ENCODE assay signal across 20 cellular contexts in the genomic region with DNA sequence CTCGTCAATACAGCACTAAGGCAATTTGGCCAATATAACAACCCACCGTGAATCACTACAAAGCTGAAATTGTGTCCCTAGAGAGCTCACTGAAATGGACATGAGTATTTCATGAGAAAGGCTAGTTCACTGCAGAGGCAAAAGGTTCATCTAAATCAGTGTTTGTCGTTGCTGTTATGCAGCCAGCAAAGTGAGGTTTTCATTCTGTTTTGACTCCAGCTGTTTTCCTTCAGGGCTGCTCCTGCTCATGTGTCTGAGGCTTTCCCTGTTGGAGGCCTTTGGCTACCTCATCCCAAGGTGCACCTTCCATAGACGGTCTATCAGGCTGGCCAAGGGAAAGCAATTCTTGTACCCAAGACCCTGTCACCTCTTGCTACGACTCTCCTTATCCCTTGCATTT.
A peak's percentile ranks its signal among the peaks of the same experiment; 100 is the strongest.
DNase-seq lines count a peak whose midpoint lies in the region; FAIRE-seq and TF ChIP-seq lines count a peak whose summit lies in the region.
"Had no signal": no experiment of that assay in that cellular context is flagged by ENCODE, and none has a peak within 500 bp of the region (broad histone marks: within the 10 kb centered on the region; RNA-seq: fewer than 3 reads in every experiment).

No MANE protein-coding gene starts in this region.

- no peak overlapping the region for H3K4me2 ChIP-seq in Karpas-422 (ENCODE audit: low read depth, low read length, poor library complexity, severe bottlenecking)
- H3K4me2 ChIP-seq: BLaER1, GM23338 had no signal

- H3K9me3 ChIP-seq in Karpas-422 (ENCODE audit: low read length) = no peaks in the 10 kb centered on the region

- H3K9me2 ChIP-seq in Karpas-422 (replicated peaks; ENCODE audit: insufficient read depth, low read length) = no peaks in the 10 kb centered on the region

- peaks cover 2% of the 10 kb centered on the region for H3K4me1 ChIP-seq in Karpas-422 (ENCODE audit: low read length)
- H3K4me1 ChIP-seq: BLaER1, Caco-2 had no signal

- no peak overlapping the region for H3K9ac ChIP-seq in Karpas-422 (ENCODE audit: low read length)
- H3K9ac ChIP-seq: BLaER1 had no signal

- no peaks in the 10 kb centered on the region for H3K36me3 ChIP-seq in Karpas-422 (ENCODE audit: insufficient read depth, low read length)
- no peaks in the 10 kb centered on the region for H3K36me3 ChIP-seq in bronchial epithelial cell (ENCODE audit: control insufficient read depth, insufficient read depth, low read length)
- H3K36me3 ChIP-seq: BLaER1 had no signal

- TF ChIP-seq CTCF in bronchial epithelial cell (IDR thresholded peaks at IDR 0.05; ENCODE audit: insufficient read depth, low read length, severe bottlenecking) (no peak), fibroblast of mammary gland (conservative IDR thresholded peaks at IDR 0.05; ENCODE audit: control insufficient read depth, insufficient read depth, low read depth, low read length) (no peak)

- no peaks in the 10 kb centered on the region for H3K79me2 ChIP-seq in Karpas-422 (ENCODE audit: low read length)

- H4K20me1 ChIP-seq in Karpas-422 (ENCODE audit: insufficient read depth, low read depth, low read length) = no peaks in the 10 kb centered on the region
- H4K20me1 ChIP-seq: BLaER1 had no signal

- H3K4me3 ChIP-seq in Karpas-422 (ENCODE audit: low read length) (no peak overlapping the region), bronchial epithelial cell (ENCODE audit: low read depth, low read length) (no peak overlapping the region), fibroblast of mammary gland (ENCODE audit: control insufficient read depth, low read depth, low read length) (no peak overlapping the region)
- H3K4me3 ChIP-seq: BLaER1, GM23338 had no signal

- H2AFZ ChIP-seq in Karpas-422 (ENCODE audit: low read length) = no peak overlapping the region

- peak; percentile 93 for FAIRE-seq in bronchial epithelial cell (lab: Jason Lieb, UNC)
- FAIRE-seq: G401.6, GM12892, H54 had no signal

- no peak overlapping the region for H3K27ac ChIP-seq in Karpas-422 (ENCODE audit: low read length)
- H3K27ac ChIP-seq: BLaER1, C4-2B had no signal

- DNase-seq in Karpas-422 (peak; percentile 12), bronchial epithelial cell (ENCODE audit: low read depth) (no peak), fibroblast of mammary gland (ENCODE audit: low read depth) (peak; percentile 45), stromal cell of bone marrow (ENCODE audit: low read depth) (peak; percentile 7), RKO (ENCODE audit: low spot score) (no peak), germinal center (ENCODE audit: low spot score) (no peak), AG08395 (ENCODE audit: low spot score) (no peak), NCI-H2107 (lab: John Stamatoyannopoulos, UW) (no peak)
- DNase-seq: Caco-2; CD4-positive, CD25-positive, alpha-beta regulatory T cell; CD8-positive, alpha-beta T cell; DMS153; DND-41; HCEC 1CT had no signal

- H3K27me3 ChIP-seq in Karpas-422 (ENCODE audit: low read length) (0 out of 2 replicates have a peak, but pooled peaks cover 3% of the 10 kb centered on the region), bronchial epithelial cell (ENCODE audit: control insufficient read depth, insufficient read depth, low read length) (no peaks in the 10 kb centered on the region)
- H3K27me3 ChIP-seq: BLaER1 had no signal

Comparison
In these comparisons a context has a peak if more than half of its experiments do, and no peak if none do; other contexts are left out.
1. DNase-seq: peak in Karpas-422 (single experiment), fibroblast of mammary gland (single experiment) and stromal cell of bone marrow (single experiment); none in bronchial epithelial cell (single experiment), RKO (single experiment), germinal center (single experiment), AG08395 (single experiment) and NCI-H2107 (single experiment).